8 cellular contexts compared by ENCODE assay signal in genomic region chr17:59853168-59853918, GRCh38. TPM values are rescaled to one million over a fixed set of nuclear protein-coding genes. Genes with fewer than 3 reads are reported as not detected.
DNase-seq lines count a peak whose midpoint lies in the region; TF ChIP-seq lines count a peak whose summit lies in the region.

No MANE protein-coding gene starts in this region.

- no peaks in the 10 kb centered on the region for H3K9me3 ChIP-seq in H9 (ENCODE audit: control insufficient read depth, low read depth, low read length)
- H3K9me3 ChIP-seq in hepatocyte (ENCODE audit: low read depth) = no peaks in the 10 kb centered on the region

- H3K4me3 Mint-ChIP-seq in CD14-positive monocyte (no peak overlapping the region), H9 (no peak overlapping the region), immature natural killer cell (no peak overlapping the region)

- no peaks in the 10 kb centered on the region for H3K9me2 ChIP-seq in hepatocyte (replicated peaks; ENCODE audit: insufficient read depth)

- H3K23me2 ChIP-seq in H9 (ENCODE audit: insufficient read length, low read depth, low read length, poor library complexity, severe bottlenecking) = no peaks in the 10 kb centered on the region

- H3K14ac ChIP-seq in H9 (ENCODE audit: insufficient read depth, low read length) = no peak overlapping the region

- no peak overlapping the region for H3K56ac ChIP-seq in H9 (ENCODE audit: insufficient read length, low read depth, low read length)

- H4K91ac ChIP-seq in H9 (ENCODE audit: insufficient read length, low read depth, low read length) = no peak overlapping the region

- peak overlapping the region; percentile 19 for H3K18ac ChIP-seq in H9 (ENCODE audit: insufficient read length, low read depth, low read length)

- no peaks in the 10 kb centered on the region for H3K79me1 ChIP-seq in H9 (ENCODE audit: insufficient read depth, low read depth, low read length, poor library complexity, severe bottlenecking)

- H3K23ac ChIP-seq in H9 (ENCODE audit: insufficient read length, low read depth, low read length) = no peak overlapping the region

- H3K27ac ChIP-seq in H9 (ENCODE audit: insufficient read length, low read depth, low read length) = peak overlapping the region; percentile 22
- H3K27ac ChIP-seq in hepatocyte = peak overlapping the region; percentile 31

- no peak for DNase-seq in CD14-positive monocyte (ENCODE audit: low spot score)
- peak; percentile 90 for DNase-seq in H9
- DNase-seq in RKO (ENCODE audit: low spot score) = peak; percentile 93
- DNase-seq in activated naive CD4-positive, alpha-beta T cell treated with anti-CD3 and anti-CD28 coated beads, Interleukin-2, amount 50 U/mL, for 16 hours = peak; percentile 73
- peak; percentile 84 for DNase-seq in hepatocyte (ENCODE audit: low spot score)
- peak; percentile 50 to 65 for DNase-seq in stimulated activated CD4-positive, alpha-beta T cell treated with anti-CD3 and anti-CD28 coated beads, Interleukin-4, amount 100 ng/mL, for 4 hours
- DNase-seq in NCI-H2227 treated with DMSO at 0.1 percent for 48 hours (lab: John Stamatoyannopoulos, UW) = no peak
- no peak for DNase-seq in immature natural killer cell

- no CpG with 5 or more reads among the region's 14 CpGs for WGBS in H9 (ENCODE audit: extremely low coverage, insufficient read length, low lambda C conversion rate)
- WGBS in hepatocyte (ENCODE audit: low lambda C conversion rate, missing lambda C conversion rate) = 78% methylated on average over 14 of the region's 14 CpGs

- no peaks in the 10 kb centered on the region for H3K27me3 ChIP-seq in H9 (ENCODE audit: insufficient read depth, low read length)
- H3K27me3 ChIP-seq in hepatocyte = no peaks in the 10 kb centered on the region

- intact Hi-C loops in CD14-positive monocyte (cut with micrococcal nuclease) = no loop called here

- H3K9ac ChIP-seq in H9 (ENCODE audit: extremely low read depth, insufficient read length, low read length) = no peak overlapping the region

- TF ChIP-seq CTCF in CD14-positive monocyte (IDR thresholded peaks at IDR 0.05) = peak; percentile 25
- peak; percentile 74 for TF ChIP-seq CTCF in H9 (conservative IDR thresholded peaks at IDR 0.05)
- TF ChIP-seq CTCF in hepatocyte (IDR thresholded peaks at IDR 0.05; ENCODE audit: poor library complexity) = peak; percentile 47

- peaks cover 0 to 2% (median 0%) of the 10 kb centered on the region in 3 donors for H3K27me3 Mint-ChIP-seq in CD14-positive monocyte (ENCODE audit: low read depth in 3 of 3)
- H3K27me3 Mint-ChIP-seq in H9 (ENCODE audit: low read depth) = no peaks in the 10 kb centered on the region
- H3K27me3 Mint-ChIP-seq in immature natural killer cell (ENCODE audit: low read depth in 3 of 3) = peaks cover 0 to 2% (median 2%) of the 10 kb centered on the region in 3 donors

- no peak overlapping the region for H2BK5ac ChIP-seq in H9 (ENCODE audit: insufficient read length, low read length)

- no peak overlapping the region; the same call in 1 of the 2 replicates for H3K4ac ChIP-seq in H9 (ENCODE audit: low read depth, low read length)

- H4K20me1 ChIP-seq in H9 (ENCODE audit: control insufficient read depth, insufficient read depth, insufficient read length) (no peaks in the 10 kb centered on the region), hepatocyte (ENCODE audit: insufficient read depth, poor library complexity, severe bottlenecking) (no peaks in the 10 kb centered on the region)

- H2BK20ac ChIP-seq in H9 (ENCODE audit: low read depth, low read length, poor library complexity, severe bottlenecking) = no peak overlapping the region

- H3K36me3 ChIP-seq in hepatocyte (replicated peaks; ENCODE audit: insufficient read depth, low read depth) = no peaks in the 10 kb centered on the region

- no peak overlapping the region for H3K4me3 ChIP-seq in hepatocyte

- peak overlapping the region; percentile 39 for H4K5ac ChIP-seq in H9 (ENCODE audit: insufficient read length, low read depth, low read length)

- H3K36me3 Mint-ChIP-seq in CD14-positive monocyte (peaks cover 4 to 6% of the 10 kb centered on the region in 2 donors), H9 (ENCODE audit: insufficient read depth in 1 of 3, low read depth in 3 of 3) (peaks cover 0 to 2% (median 0%) of the 10 kb centered on the region in 3 experiments; a peak in 1 of 7 replicates), immature natural killer cell (no peaks in the 10 kb centered on the region)

- H4K8ac ChIP-seq in H9 (replicated peaks; ENCODE audit: insufficient read length, low read depth, low read length) = no peak overlapping the region

- H2AK5ac ChIP-seq in H9 (ENCODE audit: insufficient read length, low read length) = no peak overlapping the region

- H2BK12ac ChIP-seq in H9 (ENCODE audit: insufficient read length, low read depth, low read length) = no peak overlapping the region

- H3K4me2 ChIP-seq in H9 (ENCODE audit: insufficient read depth, insufficient read length, low read length) = no peak overlapping the region
- no peak overlapping the region for H3K4me2 ChIP-seq in hepatocyte

- H2AFZ ChIP-seq in H9 (ENCODE audit: low read length) (peak overlapping the region; percentile 97), hepatocyte (no peak overlapping the region)

- no peak overlapping the region for H2BK15ac ChIP-seq in H9 (ENCODE audit: low read depth, low read length)

- H3K4me1 ChIP-seq in H9 (ENCODE audit: insufficient read depth, low read length) = peaks cover 3% of the 10 kb centered on the region; the same call in 1 of the 2 replicates
- peaks cover 27% of the 10 kb centered on the region for H3K4me1 ChIP-seq in hepatocyte (ENCODE audit: insufficient read depth)

- H3K27ac Mint-ChIP-seq in CD14-positive monocyte = peak overlapping the region in 3 of 7 donors; percentile 25 to 67 (median 46)
- H3K27ac Mint-ChIP-seq in H9 = peak overlapping the region; percentile 53 to 86 (median 68); a peak in 6 of 7 replicates
- H3K27ac Mint-ChIP-seq in immature natural killer cell = peak overlapping the region in 1 of 6 donors; percentile 46

- no peak overlapping the region for H2BK120ac ChIP-seq in H9 (ENCODE audit: low read depth, low read length, poor library complexity, severe bottlenecking)

- H3T11ph ChIP-seq in H9 (ENCODE audit: low read length) = no peak overlapping the region

- H3K4me1 Mint-ChIP-seq in CD14-positive monocyte (peaks cover 81% of the 10 kb centered on the region), H9 (peaks cover 28 to 34% of the 10 kb centered on the region in 2 experiments), immature natural killer cell (peaks cover 14 to 15% of the 10 kb centered on the region in 2 donors)

- H3K79me2 ChIP-seq in H9 (ENCODE audit: insufficient read depth, low read length) = no peaks in the 10 kb centered on the region
- H3K79me2 ChIP-seq in hepatocyte = no peaks in the 10 kb centered on the region

- peaks cover 0 to 2% (median 0%) of the 10 kb centered on the region in 7 donors for H3K9me3 Mint-ChIP-seq in CD14-positive monocyte
- H3K9me3 Mint-ChIP-seq in H9 = no peaks in the 10 kb centered on the region
- H3K9me3 Mint-ChIP-seq in immature natural killer cell = no peaks in the 10 kb centered on the region

RNA-seq across cellular contexts. Expression of gene TUBD1, which starts 39.4 kb away (rescaled TPM):
- 1 to 10 TPM; 2.9 to 7.3 TPM for polyA plus RNA-seq in CD14-positive monocyte
- 26.4 and 27.1 TPM in 2 replicates for total RNA-seq in H9 (2021)
- total RNA-seq in hepatocyte = 8.6 and 11.8 TPM in 2 replicates
- polyA plus RNA-seq in hepatocyte = 8.7 and 12.0 TPM in 2 replicates
- 10 to 100 TPM in 2 of 3 donors, 1 to 10 TPM in 1; 8.8 to 12.7 (median 10.1) TPM for polyA plus RNA-seq in immature natural killer cell

RNA-seq across cellular contexts. Expression of gene RPS6KB1, which starts 39.6 kb away (rescaled TPM):
- polyA plus RNA-seq in CD14-positive monocyte (10 to 100 TPM; 15.8 to 15.9 TPM), hepatocyte (21.9 and 27.9 TPM in 2 replicates), immature natural killer cell (10 to 100 TPM; 10.4 to 24.7 (median 14.5) TPM)
- total RNA-seq in H9 (2021) (28.7 and 36.1 TPM in 2 replicates), hepatocyte (17.2 and 22.4 TPM in 2 replicates)

Comparison
In these comparisons a context has a peak if more than half of its experiments do, and no peak if none do; other contexts are left out.
1. DNase-seq: peak in H9 (single experiment), RKO (single experiment), activated naive CD4-positive, alpha-beta T cell treated with anti-CD3 and anti-CD28 coated beads, Interleukin-2, amount 50 U/mL, for 16 hours (single experiment), hepatocyte (single experiment) and stimulated activated CD4-positive, alpha-beta T cell treated with anti-CD3 and anti-CD28 coated beads, Interleukin-4, amount 100 ng/mL, for 4 hours (2 of 2); none in CD14-positive monocyte (single experiment), NCI-H2227 treated with DMSO at 0.1 percent for 48 hours (single experiment) and immature natural killer cell (0 of 3).
2. Peak in every context shown above with its lines, with median percentiles within 50 percentile points of each other: CTCF ChIP-seq.